In genomic region chr20:56171087-56172012, GRCh38 we compare ENCODE assay signal across 8 cellular contexts.
DNase-seq lines count a peak whose midpoint lies in the region; ATAC-seq and TF ChIP-seq lines count a peak whose summit lies in the region.

No MANE protein-coding gene starts in this region.

- H3K27ac ChIP-seq in DND-41 (ENCODE audit: low read length) = no peak overlapping the region

- H3K4me1 Mint-ChIP-seq in natural killer cell treated with Interleukin-12 subunit alpha and Interleukin-12 subunit beta and Interleukin-15 and Interleukin-18, amount 100 ng/mL, for 72 hours (ENCODE audit: low read depth in 2 of 2) = no peaks in the 10 kb centered on the region

- no peaks in the 10 kb centered on the region for H3K9me3 ChIP-seq in DND-41 (ENCODE audit: insufficient read depth, low read length, severe bottlenecking)

- no peak overlapping the region for H3K9ac ChIP-seq in DND-41 (ENCODE audit: low read depth, low read length)

- H3K79me2 ChIP-seq in DND-41 (ENCODE audit: insufficient read depth, low read length) = no peaks in the 10 kb centered on the region

- in situ Hi-C loops in T47D (cut with HindIII; ENCODE audit: low pct_unique_long_range_greater_than_20kb, low sequenced_read_pairs) = no loop called here

- no peaks in the 10 kb centered on the region for H3K36me3 ChIP-seq in DND-41 (ENCODE audit: insufficient read depth, low read length)

- H3K4me3 Mint-ChIP-seq in natural killer cell treated with Interleukin-12 subunit alpha and Interleukin-12 subunit beta and Interleukin-15 and Interleukin-18, amount 100 ng/mL, for 72 hours = no peak overlapping the region

- no peak overlapping the region for H3K4me2 ChIP-seq in DND-41 (ENCODE audit: insufficient read depth, low read length)

- H3K4me3 ChIP-seq in DND-41 (ENCODE audit: low read depth in 1 of 2, low read length in 2 of 2) = no peak overlapping the region

- no peaks in the 10 kb centered on the region for H3K36me3 Mint-ChIP-seq in natural killer cell treated with Interleukin-12 subunit alpha and Interleukin-12 subunit beta and Interleukin-15 and Interleukin-18, amount 100 ng/mL, for 72 hours

- ATAC-seq in DND-41 (ENCODE audit: insufficient read depth, low read depth) = no peak
- no peak for ATAC-seq in natural killer cell treated with Interleukin-12 subunit alpha and Interleukin-12 subunit beta and Interleukin-15 and Interleukin-18, amount 100 ng/mL, for 72 hours

- H3K27ac Mint-ChIP-seq in natural killer cell treated with Interleukin-12 subunit alpha and Interleukin-12 subunit beta and Interleukin-15 and Interleukin-18, amount 100 ng/mL, for 72 hours = no peak overlapping the region

- peaks cover 0 to 8% of the 10 kb centered on the region in 2 donors for H3K27me3 Mint-ChIP-seq in natural killer cell treated with Interleukin-12 subunit alpha and Interleukin-12 subunit beta and Interleukin-15 and Interleukin-18, amount 100 ng/mL, for 72 hours

- no peak for DNase-seq in DND-41
- peak; percentile 10 for DNase-seq in NCI-H1092 treated with DMSO at 0.1 percent for 48 hours (lab: John Stamatoyannopoulos, UW)
- peak; percentile 51 to 82 for DNase-seq in T47D (ENCODE audit: low read depth in 1 of 2, low spot score in 1 of 2)
- peak; percentile 74 for DNase-seq in medulla oblongata (ENCODE audit: extremely low spot score)
- no peak for DNase-seq in natural killer cell treated with Interleukin-12 subunit alpha and Interleukin-12 subunit beta and Interleukin-15 and Interleukin-18, amount 100 ng/mL, for 72 hours (ENCODE audit: low spot score)
- DNase-seq in NOMO-1 (lab: John Stamatoyannopoulos, UW; ENCODE audit: unreplicated experiment in 2 of 2) = no peak
- DNase-seq in activated CD4-positive, alpha-beta T cell treated with anti-CD3 and anti-CD28 coated beads for 48 hours = no peak
- no peak for DNase-seq in NCI-H2227 (lab: John Stamatoyannopoulos, UW; ENCODE audit: unreplicated experiment)

- no peaks in the 10 kb centered on the region for H4K20me1 ChIP-seq in DND-41 (ENCODE audit: insufficient read depth, low read length)

- H3K9me3 Mint-ChIP-seq in natural killer cell treated with Interleukin-12 subunit alpha and Interleukin-12 subunit beta and Interleukin-15 and Interleukin-18, amount 100 ng/mL, for 72 hours = no peaks in the 10 kb centered on the region

- no peaks in the 10 kb centered on the region for H3K4me1 ChIP-seq in DND-41 (ENCODE audit: insufficient read depth, low read length)

- H3K27me3 ChIP-seq in DND-41 (ENCODE audit: insufficient read depth, low read length, poor library complexity) = no peaks in the 10 kb centered on the region

- no peak overlapping the region for H2AFZ ChIP-seq in DND-41 (ENCODE audit: low read depth, low read length)

- peak; percentile 38 for TF ChIP-seq CTCF in DND-41 (IDR thresholded peaks at IDR 0.05; ENCODE audit: borderline replicate concordance, extremely low read depth, low read length, poor library complexity, severe bottlenecking)

Comparison
In these comparisons a context has a peak if more than half of its experiments do, and no peak if none do; other contexts are left out.
1. DNase-seq: peak in NCI-H1092 treated with DMSO at 0.1 percent for 48 hours (single experiment), T47D (2 of 2) and medulla oblongata (single experiment); none in DND-41 (single experiment), natural killer cell treated with Interleukin-12 subunit alpha and Interleukin-12 subunit beta and Interleukin-15 and Interleukin-18, amount 100 ng/mL, for 72 hours (single experiment), NOMO-1 (0 of 2), activated CD4-positive, alpha-beta T cell treated with anti-CD3 and anti-CD28 coated beads for 48 hours (single experiment) and NCI-H2227 (single experiment).